Comparison of ENCODE assay signal across 8 cellular contexts in the genomic region with DNA sequence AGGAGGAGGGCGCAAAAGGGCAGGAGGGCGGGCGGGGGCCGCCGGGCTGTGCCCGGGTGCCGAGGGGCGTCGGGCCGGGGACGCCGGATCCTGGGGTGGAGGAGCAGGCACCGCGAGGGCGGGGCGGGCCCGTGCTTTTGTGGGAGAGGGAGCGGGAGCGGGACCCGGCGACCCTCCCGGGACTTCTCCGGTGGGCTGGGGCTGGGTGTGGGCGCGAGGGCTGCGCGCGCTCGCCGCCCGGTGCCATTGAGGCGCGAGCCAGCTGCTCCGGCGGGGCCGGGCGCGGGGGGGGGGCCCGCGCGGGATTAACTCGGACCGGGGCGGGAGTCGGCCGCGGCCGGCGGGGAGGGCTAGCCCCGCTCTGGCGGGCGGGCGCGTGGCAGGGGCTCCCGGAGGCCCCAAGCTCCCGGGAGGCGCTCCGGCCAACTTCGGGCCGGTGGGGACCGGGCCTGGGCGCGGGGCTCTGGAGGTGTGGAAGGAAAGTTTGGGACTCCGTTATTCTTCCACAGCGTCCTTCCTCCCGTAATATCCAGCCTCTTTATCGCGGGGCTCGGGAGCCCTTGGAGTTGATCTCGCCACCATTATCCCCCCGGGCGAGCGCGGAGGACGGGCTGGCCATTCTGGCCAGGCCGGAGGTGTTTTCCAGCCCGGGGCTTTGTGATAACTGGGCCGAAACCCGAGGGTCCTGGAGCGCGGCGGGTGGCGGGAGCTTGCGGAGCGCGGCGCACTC. TPM values are rescaled to one million over a fixed set of nuclear protein-coding genes. Genes with fewer than 3 reads are reported as not detected.
DNase-seq lines count a peak whose midpoint lies in the region; ATAC-seq, FAIRE-seq and TF ChIP-seq lines count a peak whose summit lies in the region.

No MANE protein-coding gene starts in this region.

- POLR2A ChIA-PET in A549 (lab: Yijun Ruan, JAX), result no interaction called here

- DNase-seq in A549 (ENCODE audit: low read depth in 1 of 2, low spot score in 1 of 2), result no peak
- DNase-seq in myocyte (ENCODE audit: low read depth), result peak; percentile 26
- DNase-seq in KBM-7, result no peak
- no peak for DNase-seq in activated CD4-positive, CD25-positive, alpha-beta regulatory T cell (lab: John Stamatoyannopoulos, UW)

- no peak for FAIRE-seq in A549 (lab: Jason Lieb, UNC)

- TF ChIP-seq CTCF in A549 (IDR thresholded peaks at IDR 0.05), result no peak

- peak overlapping the region; percentile 88 for H3K9ac ChIP-seq in HUES48 (ENCODE audit: low read depth, low read length)

- no peak for ATAC-seq in A549
- no peak for ATAC-seq in GM21515 (IDR thresholded peaks at IDR 0.05; ENCODE audit: unreplicated experiment)
- ATAC-seq in GM19463 (IDR thresholded peaks at IDR 0.05; ENCODE audit: unreplicated experiment), result no peak

- TF ChIP-seq RAD21 in A549 (conservative IDR thresholded peaks at IDR 0.05 in 1 of 2, IDR thresholded peaks at IDR 0.05 in 1 of 2), result no peak

- H3K4me2 ChIP-seq in A549, result peak overlapping the region; percentile 95

- in situ Hi-C loops in KBM-7 (cut with MboI; ENCODE audit: low pct_unique_long_range_greater_than_20kb, low sequenced_read_pairs), result no loop called here

- CTCF ChIA-PET in A549 (lab: Yijun Ruan, JAX), result no interaction called here

- H3K9me3 ChIP-seq in A549 (no peaks in the 10 kb centered on the region), HUES48 (ENCODE audit: control insufficient read depth, insufficient read depth, low read length) (no peaks in the 10 kb centered on the region), ectodermal cell (ENCODE audit: control insufficient read depth, low read length) (no peaks in the 10 kb centered on the region)

- H3K4me1 ChIP-seq in A549, result 0 out of 3 replicates have a peak, but pooled peaks cover 13% of the 10 kb centered on the region
- H3K4me1 ChIP-seq in HUES48 (ENCODE audit: control insufficient read depth, insufficient read depth, low read length), result peaks cover 46% of the 10 kb centered on the region
- H3K4me1 ChIP-seq in ectodermal cell (ENCODE audit: control insufficient read depth, insufficient read depth, low read length), result peaks cover 32% of the 10 kb centered on the region

- H3K36me3 ChIP-seq in HUES48 (ENCODE audit: control insufficient read depth, insufficient read depth, low read length), result 0 out of 2 replicates have a peak, but pooled peaks cover 5% of the 10 kb centered on the region
- H3K36me3 ChIP-seq in ectodermal cell (ENCODE audit: control insufficient read depth, insufficient read depth, low read length), result no peaks in the 10 kb centered on the region

- H3K27me3 ChIP-seq in HUES48 (ENCODE audit: control insufficient read depth, insufficient read depth, low read length) (no peaks in the 10 kb centered on the region), ectodermal cell (ENCODE audit: control insufficient read depth, insufficient read depth, low read length, poor library complexity, severe bottlenecking) (no peaks in the 10 kb centered on the region)

- no peak for TF ChIP-seq EP300 in A549 (IDR thresholded peaks at IDR 0.05)

- 16% methylated on average over 19 of the region's 87 CpGs for WGBS in A549 (ENCODE audit: missing lambda C conversion rate)
- 0 to 1% methylated on average over 87 of the region's 87 CpGs for WGBS in ectodermal cell, 2 experiments

- peak overlapping the region in 1 of 2 experiments; percentile 64; a peak in 3 of 6 replicates for H3K27ac ChIP-seq in A549
- peak overlapping the region; percentile 99 for H3K27ac ChIP-seq in HUES48 (ENCODE audit: low read depth, low read length)
- H3K27ac ChIP-seq in ectodermal cell (ENCODE audit: insufficient read depth, low read depth, low read length, poor library complexity, severe bottlenecking), result peak overlapping the region; percentile 92

- H3K4me3 ChIP-seq in A549 (peak overlapping the region; percentile 51), HUES48 (ENCODE audit: low read depth, low read length) (peak overlapping the region; percentile 93), ectodermal cell (ENCODE audit: insufficient read depth, low read depth, low read length) (peak overlapping the region; percentile 97)

- TF ChIP-seq POLR2A in A549 (IDR thresholded peaks at IDR 0.05; ENCODE audit: low read length), result no peak

TF ChIP-seq in A549, 52 proteins besides CTCF, POLR2A, EP300 and RAD21:
- TF ChIP-seq NFE2L2 (conservative IDR thresholded peaks at IDR 0.05; ENCODE audit: low read length), result no peak
- TF ChIP-seq CEBPB (IDR thresholded peaks at IDR 0.05), result no peak
- no peak for TF ChIP-seq EHF (CRISPR knock-in tag; IDR thresholded peaks at IDR 0.05)
- no peak for TF ChIP-seq HES2 (IDR thresholded peaks at IDR 0.05)
- no peak for TF ChIP-seq GATA3 (IDR thresholded peaks at IDR 0.05; ENCODE audit: borderline replicate concordance)
- no peak for TF ChIP-seq MAX (IDR thresholded peaks at IDR 0.05)
- TF ChIP-seq CBX8 (IDR thresholded peaks at IDR 0.05), result no peak
- TF ChIP-seq ZFP36 (IDR thresholded peaks at IDR 0.05; ENCODE audit: borderline replicate concordance, partially characterized antibody), result no peak
- no peak for TF ChIP-seq MYC (IDR thresholded peaks at IDR 0.05; ENCODE audit: borderline replicate concordance, low read length)
- no peak for TF ChIP-seq HOXB13 (CRISPR knock-in tag; IDR thresholded peaks at IDR 0.05; ENCODE audit: low read depth)
TF ChIP-seq in A549: peak in this region for 0.

RNA-seq across cellular contexts. Expression of gene CECR2, which starts 0.9 kb away (rescaled TPM):
- polyA plus RNA-seq in A549 (2011; rRNA removed) (0.01 and 0.05 TPM in 2 replicates), A549 (2017; fragmentation: RNase III; extraction: RNeasy Plus Mini Kit Qiagen cat#74134 plus additional on column Dnase treatment) (0.01 to 0.06 TPM (median 0.03 TPM) in 3 replicates)
- 0.01 and 0.03 TPM in 2 replicates for polyA plus RNA-seq in A549 (2012; cell fraction: cytosol; rRNA removed)
- polyA plus RNA-seq in A549 (2012; cell fraction: nucleus; rRNA removed), result 0.01 TPM in 2 replicates
- polyA minus RNA-seq in A549 (2011; rRNA and poly(A)+ RNA removed), result 0.08 and 0.10 TPM in 2 replicates
- 53.1 TPM for polyA plus RNA-seq in ectodermal cell (2013, experiment 1 of 4)
- polyA plus RNA-seq in ectodermal cell (2013, experiment 2 of 4), result 72.9 TPM
- 42.7 TPM for polyA plus RNA-seq in ectodermal cell (2013, experiment 3 of 4)
- 48.1 TPM for polyA plus RNA-seq in ectodermal cell (2013, experiment 4 of 4)
- total RNA-seq in myocyte, result 5.3 and 11.3 TPM in 2 replicates
- 1.5 TPM for polyA plus RNA-seq in myocyte (2012)
